ENCODE assay signal across 8 cellular contexts in genomic region chr12:91326043-91327027, GRCh38.
DNase-seq lines count a peak whose midpoint lies in the region; ATAC-seq, FAIRE-seq and TF ChIP-seq lines count a peak whose summit lies in the region.

No MANE protein-coding gene starts in this region.

- peak; percentile 93 for TF ChIP-seq CTCF in OCI-LY7 (conservative IDR thresholded peaks at IDR 0.05; ENCODE audit: low read length)
- peak; percentile 34 to 80 (median 70) for TF ChIP-seq CTCF in ascending aorta (IDR thresholded peaks at IDR 0.05)
- TF ChIP-seq CTCF in hepatocyte (IDR thresholded peaks at IDR 0.05; ENCODE audit: poor library complexity): peak; percentile 76

- ATAC-seq in HG03060 (IDR thresholded peaks at IDR 0.05; ENCODE audit: low read depth, unreplicated experiment): peak; percentile 69
- no peak for ATAC-seq in GM21825 (IDR thresholded peaks at IDR 0.05; ENCODE audit: unreplicated experiment)

- H3K27ac ChIP-seq in OCI-LY7 (ENCODE audit: low read depth, low read length, poor library complexity, severe bottlenecking): no peak overlapping the region
- peak overlapping the region; percentile 8 to 19 for H3K27ac ChIP-seq in ascending aorta
- H3K27ac ChIP-seq in hepatocyte: peak overlapping the region; percentile 74
- H3K27ac ChIP-seq in small intestine (ENCODE audit: low read depth in 1 of 2, low read length in 1 of 2): no peak overlapping the region

- BruUV-seq in OCI-LY7 (replicated peaks; lab: Mats Ljungman, UMichigan): no TSS peak

- DNase-seq in GM03348 (ENCODE audit: low spot score): peak; percentile 45
- DNase-seq in OCI-LY7 (ENCODE audit: low spot score): peak; percentile 42
- DNase-seq in ascending aorta (ENCODE audit: low spot score in 2 of 2): peak in 1 of 2 donors; percentile 63
- peak; percentile 77 for DNase-seq in hepatocyte (ENCODE audit: low spot score)
- peak; percentile 64 for DNase-seq in small intestine

- intact Hi-C loops in OCI-LY7 (cut with micrococcal nuclease; ENCODE audit: unreplicated experiment) (loop anchor here (5.0 to 10.0 kb wide), 2 partner anchors 152 to 349 kb away; no protein-coding TSS in a partner anchor), ascending aorta (cut with DNase I) (loop anchor here (1.0 to 5.0 kb wide), 2 partner anchors 148 to 349 kb away; no protein-coding TSS in a partner anchor)

- no peaks in the 10 kb centered on the region for H3K9me2 ChIP-seq in OCI-LY7 (ENCODE audit: insufficient read depth, low read length)
- no peaks in the 10 kb centered on the region for H3K9me2 ChIP-seq in hepatocyte (replicated peaks; ENCODE audit: insufficient read depth)

- H3K4me3 ChIP-seq in OCI-LY7 (ENCODE audit: low read depth, low read length, poor library complexity, severe bottlenecking) (no peak overlapping the region), ascending aorta (peak overlapping the region in 1 of 2 donors; percentile 26), hepatocyte (no peak overlapping the region), small intestine (ENCODE audit: low read depth in 1 of 2, low read length in 2 of 2) (no peak overlapping the region)

- H3K27me3 ChIP-seq in ascending aorta: no peaks in the 10 kb centered on the region
- no peaks in the 10 kb centered on the region for H3K27me3 ChIP-seq in hepatocyte
- no peaks in the 10 kb centered on the region for H3K27me3 ChIP-seq in small intestine (ENCODE audit: control insufficient read depth in 2 of 2, insufficient read depth in 2 of 2, low read length in 2 of 2)

- peak; percentile 90 for FAIRE-seq in A204.1 (lab: Jason Lieb, UNC)
- FAIRE-seq in small intestine (lab: Jason Lieb, UNC): peak; percentile 95

- no peaks in the 10 kb centered on the region for H3K36me3 ChIP-seq in OCI-LY7 (ENCODE audit: insufficient read depth, low read length)
- H3K36me3 ChIP-seq in ascending aorta: no peaks in the 10 kb centered on the region
- no peaks in the 10 kb centered on the region for H3K36me3 ChIP-seq in hepatocyte (replicated peaks; ENCODE audit: insufficient read depth, low read depth)
- no peaks in the 10 kb centered on the region for H3K36me3 ChIP-seq in small intestine (ENCODE audit: control insufficient read depth in 2 of 2, insufficient read depth in 2 of 2, low read length in 2 of 2)

- H3K9me3 ChIP-seq in OCI-LY7 (ENCODE audit: low read length): no peaks in the 10 kb centered on the region
- H3K9me3 ChIP-seq in ascending aorta: no peaks in the 10 kb centered on the region
- no peaks in the 10 kb centered on the region for H3K9me3 ChIP-seq in hepatocyte (ENCODE audit: low read depth)
- no peaks in the 10 kb centered on the region for H3K9me3 ChIP-seq in small intestine (ENCODE audit: control insufficient read depth, low read depth)

- no peaks in the 10 kb centered on the region for H4K20me1 ChIP-seq in OCI-LY7 (ENCODE audit: insufficient read depth, low read length)
- H4K20me1 ChIP-seq in hepatocyte (ENCODE audit: insufficient read depth, poor library complexity, severe bottlenecking): no peaks in the 10 kb centered on the region

- POLR2A ChIA-PET in OCI-LY7 (lab: Charles Lee): no interaction called here

- H3K4me1 ChIP-seq in OCI-LY7 (ENCODE audit: insufficient read depth, low read length, poor library complexity, severe bottlenecking) (no peaks in the 10 kb centered on the region), ascending aorta (peaks cover 0 to 3% of the 10 kb centered on the region in 2 donors), hepatocyte (ENCODE audit: insufficient read depth) (peaks cover 4% of the 10 kb centered on the region), small intestine (ENCODE audit: control insufficient read depth in 2 of 2, insufficient read depth in 1 of 2, low read depth in 1 of 2, low read length in 1 of 2) (no peaks in the 10 kb centered on the region)

- no peaks in the 10 kb centered on the region for H3K79me2 ChIP-seq in OCI-LY7 (ENCODE audit: insufficient read depth, low read depth, low read length)
- H3K79me2 ChIP-seq in hepatocyte: no peaks in the 10 kb centered on the region

- CTCF ChIA-PET in OCI-LY7 (lab: Charles Lee; ENCODE audit: unreplicated experiment): no interaction called here

- WGBS in hepatocyte (ENCODE audit: low lambda C conversion rate, missing lambda C conversion rate): 27% methylated on average over 2 of the region's 2 CpGs
- 23 to 29% (median 26%) methylated on average over 2 of the region's 2 CpGs for whole genome bisulfite sequencing in small intestine, 3 donors

- H2AFZ ChIP-seq in OCI-LY7 (ENCODE audit: low read length) (no peak overlapping the region), hepatocyte (no peak overlapping the region)

- no peak overlapping the region for H3K4me2 ChIP-seq in OCI-LY7 (ENCODE audit: low read length)
- H3K4me2 ChIP-seq in hepatocyte: peak overlapping the region; percentile 43

Comparison
In these comparisons a context has a peak if more than half of its experiments do, and no peak if none do; other contexts are left out.
1. H3K27ac ChIP-seq: peak in ascending aorta (2 of 2) and hepatocyte (single experiment); none in OCI-LY7 (single experiment) and small intestine (0 of 2).
2. Peak in every context shown above with its lines, with median percentiles within 50 percentile points of each other: CTCF ChIP-seq.